8 cellular contexts compared by ENCODE assay signal in genomic region chr16:1288813-1289479, GRCh38.
A peak's percentile ranks its signal among the peaks of the same experiment; 100 is the strongest.
DNase-seq lines count a peak whose midpoint lies in the region; ATAC-seq lines count a peak whose summit lies in the region.
"Had no signal": no experiment of that assay in that cellular context is flagged by ENCODE, and none has a peak within 500 bp of the region (broad histone marks: within the 10 kb centered on the region; RNA-seq: fewer than 3 reads in every experiment).

No MANE protein-coding gene starts in this region.

- ATAC-seq in GM18907 (IDR thresholded peaks at IDR 0.05; ENCODE audit: unreplicated experiment) = no peak

- peak; percentile 16 for DNase-seq in NCI-H146 (lab: John Stamatoyannopoulos, UW)
- DNase-seq in NCI-H146 treated with DMSO at 0.1 percent for 48 hours (lab: John Stamatoyannopoulos, UW; ENCODE audit: unreplicated experiment) = no peak
- peak; percentile 26 to 84 (median 69) for DNase-seq in NCI-H1417 (lab: John Stamatoyannopoulos, UW)
- DNase-seq in iPS-NIHi11 (ENCODE audit: low spot score) = peak; percentile 63
- no peak for DNase-seq in NCI-H2171 treated with DMSO at 0.1 percent for 48 hours (lab: John Stamatoyannopoulos, UW)
- DNase-seq: effector CD8-positive, alpha-beta T cell; stomach had no signal

Comparison
In these comparisons a context has a peak if more than half of its experiments do, and no peak if none do; other contexts are left out.
1. DNase-seq: peak in NCI-H146 (single experiment), NCI-H1417 (3 of 3) and iPS-NIHi11 (single experiment); none in NCI-H146 treated with DMSO at 0.1 percent for 48 hours (single experiment) and NCI-H2171 treated with DMSO at 0.1 percent for 48 hours (single experiment).